Comparison of ENCODE assay signal across 18 cellular contexts in the genomic region with DNA sequence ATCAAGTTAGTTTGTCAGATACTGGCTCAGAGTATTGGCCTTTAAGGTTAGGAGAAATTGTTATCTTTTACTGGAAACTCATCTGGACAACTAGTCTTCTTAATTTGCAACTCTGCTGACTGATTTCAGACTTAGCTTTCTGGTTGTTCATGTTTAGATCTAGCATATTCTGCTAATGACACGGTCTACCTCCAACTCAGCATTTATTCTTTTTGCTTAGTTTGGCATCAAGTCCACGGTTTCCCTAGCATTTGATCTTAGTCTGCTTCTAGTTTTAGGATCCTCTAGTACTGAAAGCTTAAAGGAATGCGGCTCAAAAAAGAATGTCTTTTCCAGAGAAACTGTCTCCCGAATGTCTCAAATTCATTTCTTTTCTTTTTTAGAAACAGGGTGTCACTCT.
"Had no signal": no experiment of that assay in that cellular context is flagged by ENCODE, and none has a peak within 500 bp of the region (broad histone marks: within the 10 kb centered on the region; RNA-seq: fewer than 3 reads in every experiment).

No MANE protein-coding gene starts in this region.

- H3K9me3 Mint-ChIP-seq: activated B cell treated with CpG ODN at 0.5 μM for 24 hours; activated CD4-positive, alpha-beta memory T cell treated with anti-CD3 and anti-CD28 coated beads for 36 hours; activated naive CD4-positive, alpha-beta T cell treated with anti-CD3 and anti-CD28 coated beads, Interleukin-2, amount 50 U/mL, for 72 hours; activated T-helper 1 cell treated with anti-CD3 and anti-CD28 coated beads, Interleukin-12 subunit alpha, Interleukin-12 subunit beta, Interleukin-2, Interleukin-4 antibody, amounts not matched to agents 30 ng/mL and 10 ng/mL and 1 ng/mL, durations not matched to agents 14 hours and 24 hours and 36 hours; natural killer cell treated with Interleukin-12 subunit alpha and Interleukin-12 subunit beta and Interleukin-15 and Interleukin-18, amount 100 ng/mL, for 72 hours; T-helper 1 cell treated with Interleukin-12 subunit alpha and Interleukin-12 subunit beta and Interleukin-4 antibody, amounts not matched to agents 30 μg/mL and 1 μg/mL, for 36 hours had no signal

- ATAC-seq: activated naive CD4-positive, alpha-beta T cell treated with anti-CD3 and anti-CD28 coated beads, Interleukin-2, amount 50 U/mL, for 72 hours; gastroesophageal sphincter; left ventricle myocardium superior; natural killer cell treated with Interleukin-12 subunit alpha and Interleukin-12 subunit beta and Interleukin-15 and Interleukin-18, amount 100 ng/mL, for 72 hours; upper lobe of right lung had no signal

- H3K9me3 ChIP-seq: adrenal gland, gastroesophageal sphincter, testis, upper lobe of right lung had no signal

- H3K4me3 Mint-ChIP-seq: activated B cell treated with CpG ODN at 0.5 μM for 24 hours; activated CD4-positive, alpha-beta memory T cell treated with anti-CD3 and anti-CD28 coated beads for 36 hours; activated T-helper 1 cell treated with anti-CD3 and anti-CD28 coated beads, Interleukin-12 subunit alpha, Interleukin-12 subunit beta, Interleukin-2, Interleukin-4 antibody, amounts not matched to agents 30 ng/mL and 10 ng/mL and 1 ng/mL, durations not matched to agents 14 hours and 24 hours and 36 hours; natural killer cell treated with Interleukin-12 subunit alpha and Interleukin-12 subunit beta and Interleukin-15 and Interleukin-18, amount 100 ng/mL, for 72 hours; T-helper 1 cell treated with Interleukin-12 subunit alpha and Interleukin-12 subunit beta and Interleukin-4 antibody, amounts not matched to agents 30 μg/mL and 1 μg/mL, for 36 hours had no signal

- H3K27ac ChIP-seq: adrenal gland, testis, upper lobe of right lung had no signal

- H3K27me3 Mint-ChIP-seq: activated B cell treated with CpG ODN at 0.5 μM for 24 hours; activated CD4-positive, alpha-beta memory T cell treated with anti-CD3 and anti-CD28 coated beads for 36 hours; natural killer cell treated with Interleukin-12 subunit alpha and Interleukin-12 subunit beta and Interleukin-15 and Interleukin-18, amount 100 ng/mL, for 72 hours; progenitor cell of endocrine pancreas had no signal

- H3K36me3 Mint-ChIP-seq: activated naive CD4-positive, alpha-beta T cell treated with anti-CD3 and anti-CD28 coated beads, Interleukin-2, amount 50 U/mL, for 72 hours; natural killer cell treated with Interleukin-12 subunit alpha and Interleukin-12 subunit beta and Interleukin-15 and Interleukin-18, amount 100 ng/mL, for 72 hours had no signal

- DNase-seq: activated B cell treated with CpG ODN at 0.5 μM for 24 hours; activated CD4-positive, alpha-beta memory T cell treated with anti-CD3 and anti-CD28 coated beads for 36 hours; activated CD4-positive, alpha-beta T cell treated with anti-CD3 and anti-CD28 coated beads for 4 hours; adrenal gland; effector memory CD4-positive, alpha-beta T cell; head of caudate nucleus; hypothalamus; left ventricle myocardium superior; mammary epithelial cell; retina; upper lobe of right lung had no signal

- H3K27me3 ChIP-seq: adrenal gland, gastroesophageal sphincter, testis, upper lobe of right lung had no signal

- H3K36me3 ChIP-seq: adrenal gland, gastroesophageal sphincter, upper lobe of right lung had no signal

- H3K4me3 ChIP-seq: adrenal gland, gastroesophageal sphincter, testis, upper lobe of right lung had no signal

- H3K27ac Mint-ChIP-seq: activated B cell treated with CpG ODN at 0.5 μM for 24 hours; activated CD4-positive, alpha-beta memory T cell treated with anti-CD3 and anti-CD28 coated beads for 36 hours; activated T-helper 1 cell treated with anti-CD3 and anti-CD28 coated beads, Interleukin-12 subunit alpha, Interleukin-12 subunit beta, Interleukin-2, Interleukin-4 antibody, amounts not matched to agents 30 ng/mL and 10 ng/mL and 1 ng/mL, durations not matched to agents 14 hours and 24 hours and 36 hours; natural killer cell treated with Interleukin-12 subunit alpha and Interleukin-12 subunit beta and Interleukin-15 and Interleukin-18, amount 100 ng/mL, for 72 hours; progenitor cell of endocrine pancreas; T-helper 1 cell treated with Interleukin-12 subunit alpha and Interleukin-12 subunit beta and Interleukin-4 antibody, amounts not matched to agents 30 μg/mL and 1 μg/mL, for 36 hours had no signal
